Comparison of ENCODE assay signal across 17 cellular contexts in the genomic region with DNA sequence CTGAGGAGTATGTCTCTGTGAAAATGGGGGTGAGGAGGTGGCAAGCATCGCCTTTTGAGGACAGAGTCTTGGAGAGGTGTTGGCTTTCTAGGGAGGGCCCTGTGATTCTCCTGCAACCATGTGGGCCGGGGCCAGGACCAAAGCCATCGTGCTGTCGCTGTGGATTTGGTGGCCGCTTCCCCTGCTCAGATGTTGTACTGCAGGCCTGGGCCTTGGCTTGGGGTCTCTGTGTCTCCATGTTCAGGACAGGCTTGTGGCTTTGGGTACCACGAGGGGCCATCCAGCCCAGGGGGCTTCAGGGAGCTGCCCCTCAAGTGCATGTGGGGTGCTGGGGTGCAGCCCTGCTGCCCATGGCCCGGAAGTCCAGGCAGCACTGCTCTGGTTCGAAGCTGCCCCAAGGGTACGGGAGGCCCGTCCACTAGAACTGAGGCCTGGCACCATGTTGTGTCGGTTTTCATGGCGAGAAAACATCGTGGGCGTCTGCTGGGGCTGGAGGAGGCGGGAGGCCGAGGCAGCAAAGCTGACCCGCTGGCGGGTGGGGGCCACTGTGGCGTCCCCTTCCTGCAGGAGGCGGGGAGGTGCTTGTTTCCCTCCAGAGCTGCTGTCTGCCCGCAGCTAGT.
"Had no signal": no experiment of that assay in that cellular context is flagged by ENCODE, and none has a peak within 500 bp of the region (broad histone marks: within the 10 kb centered on the region; RNA-seq: fewer than 3 reads in every experiment).

No MANE protein-coding gene starts in this region.

- H3K27me3 ChIP-seq: adrenal gland, ovary, vagina had no signal

- H3K36me3 ChIP-seq: adrenal gland, ovary, vagina had no signal

- H3K27ac Mint-ChIP-seq: activated CD4-positive, alpha-beta memory T cell treated with anti-CD3 and anti-CD28 coated beads, Interleukin-2, amount 10 ng/mL, durations not matched to agents 7 days and 5 days; activated CD4-positive, alpha-beta T cell treated with anti-CD3 and anti-CD28 coated beads for 36 hours had no signal

- H3K4me3 Mint-ChIP-seq: activated CD4-positive, alpha-beta memory T cell treated with anti-CD3 and anti-CD28 coated beads, Interleukin-2, amount 10 ng/mL, durations not matched to agents 7 days and 5 days; activated CD4-positive, alpha-beta T cell treated with anti-CD3 and anti-CD28 coated beads for 36 hours; central memory CD8-positive, alpha-beta T cell; stimulated activated naive CD8-positive, alpha-beta T cell treated with anti-CD3 and anti-CD28 coated beads, Interleukin-15, amount 100 ng/mL, for 72 hours had no signal

- DNase-seq: activated CD4-positive, alpha-beta memory T cell treated with anti-CD3 and anti-CD28 coated beads, Interleukin-2, amount 10 ng/mL, durations not matched to agents 7 days and 5 days; activated CD4-positive, alpha-beta T cell treated with anti-CD3 and anti-CD28 coated beads for 36 hours; activated gamma-delta T cell treated with Interleukin-2 at 50 U/mL for 16 hours; activated T-cell treated with anti-CD3 and anti-CD28 coated beads, Interleukin-2, amount 50 U/mL, for 48 hours; cortex of kidney; effector memory CD4-positive, alpha-beta T cell; hippocampal formation; kidney glomerular epithelial cell; ovary; stimulated activated CD4-positive, alpha-beta T cell treated with anti-CD3 and anti-CD28 coated beads, Interleukin-4, amount 100 ng/mL, for 1 hour; stimulated activated CD8-positive, alpha-beta memory T cell treated with anti-CD3 and anti-CD28 coated beads, Interleukin-4, amount 100 ng/mL, for 48 hours; stimulated activated naive CD8-positive, alpha-beta T cell treated with anti-CD3 and anti-CD28 coated beads, Interleukin-15, amount 100 ng/mL, for 72 hours; T1000 had no signal

- ATAC-seq: activated CD4-positive, alpha-beta T cell treated with anti-CD3 and anti-CD28 coated beads for 36 hours had no signal

- H3K9me3 ChIP-seq: adrenal gland, ovary, vagina had no signal

- H3K9me3 Mint-ChIP-seq: central memory CD8-positive, alpha-beta T cell; stimulated activated naive CD8-positive, alpha-beta T cell treated with anti-CD3 and anti-CD28 coated beads, Interleukin-15, amount 100 ng/mL, for 72 hours had no signal

- H3K4me3 ChIP-seq: adrenal gland, ovary, vagina had no signal

- H3K27ac ChIP-seq: epithelial cell of prostate, ovary, vagina had no signal
